Comparison of ENCODE assay signal across 8 cellular contexts in the genomic region with DNA sequence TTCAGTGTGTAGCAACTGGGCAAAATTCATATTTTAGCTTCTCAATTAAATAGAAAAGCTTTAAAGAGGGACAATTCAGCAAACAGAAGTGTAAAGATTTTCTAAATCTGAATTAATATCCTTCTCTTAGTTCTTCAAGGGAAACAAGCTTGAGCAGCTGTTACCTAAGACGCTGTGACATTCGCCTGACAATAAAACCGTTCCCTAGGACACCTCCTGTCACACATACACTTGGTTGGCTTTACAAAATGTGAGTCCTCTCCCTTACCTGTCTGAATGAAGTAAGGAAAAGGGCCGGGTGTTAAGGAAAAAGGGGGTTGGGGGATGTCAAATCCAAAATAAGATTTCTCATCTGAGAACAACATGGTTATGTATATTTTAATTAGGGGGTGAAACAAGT. TPM values are rescaled to one million over a fixed set of nuclear protein-coding genes. Genes with fewer than 3 reads are reported as not detected.
A peak's percentile ranks its signal among the peaks of the same experiment; 100 is the strongest.
DNase-seq lines count a peak whose midpoint lies in the region; ATAC-seq and TF ChIP-seq lines count a peak whose summit lies in the region.

No MANE protein-coding gene starts in this region.

- H3K4me1 ChIP-seq in tibial artery, result peaks cover 0 to 45% (median 24%) of the 10 kb centered on the region in 4 donors
- peaks cover 16% of the 10 kb centered on the region for H3K4me1 ChIP-seq in effector memory CD4-positive, alpha-beta T cell (ENCODE audit: control insufficient read depth, insufficient read depth, low read length, poor library complexity, severe bottlenecking)

- H3K9me3 Mint-ChIP-seq in activated naive CD4-positive, alpha-beta T cell treated with anti-CD3 and anti-CD28 coated beads, Interleukin-2, amount 10 ng/mL, durations not matched to agents 7 days and 5 days, result no peaks in the 10 kb centered on the region
- H3K9me3 Mint-ChIP-seq in activated CD8-positive, alpha-beta T cell treated with anti-CD3 and anti-CD28 coated beads for 36 hours, result no peaks in the 10 kb centered on the region
- H3K9me3 Mint-ChIP-seq in memory B cell, result no peaks in the 10 kb centered on the region

- H3K36me3 Mint-ChIP-seq in activated naive CD4-positive, alpha-beta T cell treated with anti-CD3 and anti-CD28 coated beads, Interleukin-2, amount 10 ng/mL, durations not matched to agents 7 days and 5 days, result no peaks in the 10 kb centered on the region
- H3K36me3 Mint-ChIP-seq in activated CD8-positive, alpha-beta T cell treated with anti-CD3 and anti-CD28 coated beads for 36 hours (ENCODE audit: low read depth), result peaks cover 4% of the 10 kb centered on the region
- no peaks in the 10 kb centered on the region for H3K36me3 Mint-ChIP-seq in memory B cell

- intact Hi-C loops in activated CD8-positive, alpha-beta T cell treated with anti-CD3 and anti-CD28 coated beads for 36 hours (cut with micrococcal nuclease), result loop anchor here (5.0 to 10.0 kb wide), 3 partner anchors 46 to 517 kb away; no protein-coding TSS in a partner anchor
- intact Hi-C loops in tibial artery (cut with DNase I; ENCODE audit: low total_unique reads), result loop anchor here (5.0 kb wide), 1 partner anchor 101 kb away; no protein-coding TSS in a partner anchor

- no peaks in the 10 kb centered on the region for H3K9me3 ChIP-seq in tibial artery
- H3K9me3 ChIP-seq in effector memory CD4-positive, alpha-beta T cell (ENCODE audit: control insufficient read depth, low read length), result no peaks in the 10 kb centered on the region

- no peaks in the 10 kb centered on the region for H3K36me3 ChIP-seq in tibial artery
- H3K36me3 ChIP-seq in effector memory CD4-positive, alpha-beta T cell (ENCODE audit: control insufficient read depth, insufficient read depth, low read length), result no peaks in the 10 kb centered on the region

- H3K4me1 Mint-ChIP-seq in activated naive CD4-positive, alpha-beta T cell treated with anti-CD3 and anti-CD28 coated beads, Interleukin-2, amount 10 ng/mL, durations not matched to agents 7 days and 5 days, result peaks cover 59% of the 10 kb centered on the region
- H3K4me1 Mint-ChIP-seq in activated CD8-positive, alpha-beta T cell treated with anti-CD3 and anti-CD28 coated beads for 36 hours (ENCODE audit: low read depth), result peaks cover 76% of the 10 kb centered on the region
- H3K4me1 Mint-ChIP-seq in memory B cell, result peaks cover 53% of the 10 kb centered on the region

- H3K27me3 Mint-ChIP-seq in activated naive CD4-positive, alpha-beta T cell treated with anti-CD3 and anti-CD28 coated beads, Interleukin-2, amount 10 ng/mL, durations not matched to agents 7 days and 5 days, result peaks cover 9% of the 10 kb centered on the region
- H3K27me3 Mint-ChIP-seq in activated CD8-positive, alpha-beta T cell treated with anti-CD3 and anti-CD28 coated beads for 36 hours, result no peaks in the 10 kb centered on the region
- no peaks in the 10 kb centered on the region for H3K27me3 Mint-ChIP-seq in memory B cell

- no peak for ATAC-seq in activated CD8-positive, alpha-beta T cell treated with anti-CD3 and anti-CD28 coated beads for 36 hours
- ATAC-seq in memory B cell (ENCODE audit: low read depth) (no peak), GM18505 (IDR thresholded peaks at IDR 0.05; ENCODE audit: unreplicated experiment) (no peak)

- POLR2A ChIA-PET in activated CD8-positive, alpha-beta T cell treated with anti-CD3 and anti-CD28 coated beads for 36 hours (lab: Charles Lee), result interaction anchor here (1.0 to 6.0 kb wide), 11 partner anchors 8 to 178 kb away, joined by 3 to 56 read pairs (median 20); no protein-coding TSS in a partner anchor

- TF ChIP-seq CTCF in activated CD8-positive, alpha-beta T cell treated with anti-CD3 and anti-CD28 coated beads for 36 hours (IDR thresholded peaks at IDR 0.05), result no peak
- no peak for TF ChIP-seq CTCF in tibial artery (IDR thresholded peaks at IDR 0.05)

- no peak overlapping the region for H3K4me3 ChIP-seq in tibial artery
- H3K4me3 ChIP-seq in effector memory CD4-positive, alpha-beta T cell (ENCODE audit: insufficient read depth, low read depth, low read length, poor library complexity, severe bottlenecking), result no peak overlapping the region

- H3K27ac ChIP-seq in tibial artery, result peak overlapping the region; percentile 96 to 100
- no peak overlapping the region for H3K27ac ChIP-seq in effector memory CD4-positive, alpha-beta T cell (ENCODE audit: insufficient read depth, low read length, poor library complexity, severe bottlenecking)

- peak overlapping the region; percentile 82 for H3K4me3 Mint-ChIP-seq in activated naive CD4-positive, alpha-beta T cell treated with anti-CD3 and anti-CD28 coated beads, Interleukin-2, amount 10 ng/mL, durations not matched to agents 7 days and 5 days
- H3K4me3 Mint-ChIP-seq in activated CD8-positive, alpha-beta T cell treated with anti-CD3 and anti-CD28 coated beads for 36 hours, result peak overlapping the region; percentile 91
- H3K4me3 Mint-ChIP-seq in memory B cell, result peak overlapping the region; percentile 59

- no peaks in the 10 kb centered on the region for H3K27me3 ChIP-seq in tibial artery
- H3K27me3 ChIP-seq in effector memory CD4-positive, alpha-beta T cell (replicated peaks; ENCODE audit: control insufficient read depth, insufficient read depth, low read length, poor library complexity, severe bottlenecking), result no peaks in the 10 kb centered on the region

- no peak for DNase-seq in activated naive CD4-positive, alpha-beta T cell treated with anti-CD3 and anti-CD28 coated beads, Interleukin-2, amount 10 ng/mL, durations not matched to agents 7 days and 5 days
- no peak for DNase-seq in activated naive CD4-positive, alpha-beta T cell treated with anti-CD3 and anti-CD28 coated beads, Interleukin-2, amount 50 U/mL, for 16 hours
- DNase-seq in activated CD8-positive, alpha-beta T cell treated with anti-CD3 and anti-CD28 coated beads for 36 hours, result no peak
- DNase-seq in memory B cell (ENCODE audit: low spot score in 2 of 2) (no peak), tibial artery (no peak), iPS-NIHi7 (ENCODE audit: extremely low spot score) (no peak)
- no peak for DNase-seq in effector memory CD4-positive, alpha-beta T cell

- CTCF ChIA-PET in activated naive CD4-positive, alpha-beta T cell treated with anti-CD3 and anti-CD28 coated beads, Interleukin-2, amount 10 ng/mL, durations not matched to agents 7 days and 5 days (lab: Charles Lee), result interaction anchor here (0.7 to 6.6 kb wide), 9 partner anchors 18 to 217 kb away, joined by 3 to 53 read pairs (median 4); no protein-coding TSS in a partner anchor
- CTCF ChIA-PET in activated CD8-positive, alpha-beta T cell treated with anti-CD3 and anti-CD28 coated beads for 36 hours (lab: Charles Lee), result interaction anchor here (0.9 to 7.0 kb wide), 15 partner anchors 7 to 222 kb away, joined by 3 to 83 read pairs (median 5); no protein-coding TSS in a partner anchor

- no peak for TF ChIP-seq POLR2A in GM18505 (IDR thresholded peaks at IDR 0.05; ENCODE audit: borderline replicate concordance, extremely low read depth, insufficient read depth, insufficient read length)

- H3K27ac Mint-ChIP-seq in activated naive CD4-positive, alpha-beta T cell treated with anti-CD3 and anti-CD28 coated beads, Interleukin-2, amount 10 ng/mL, durations not matched to agents 7 days and 5 days, result no peak overlapping the region
- H3K27ac Mint-ChIP-seq in activated CD8-positive, alpha-beta T cell treated with anti-CD3 and anti-CD28 coated beads for 36 hours, result peak overlapping the region; percentile 25
- peak overlapping the region; percentile 99 for H3K27ac Mint-ChIP-seq in memory B cell

RNA-seq across cellular contexts. Expression of a gene that starts 2.1 kb away (rescaled TPM):
- total RNA-seq in activated CD8-positive, alpha-beta T cell treated with anti-CD3 and anti-CD28 coated beads for 36 hours, result 10 to 100 TPM; 31.2 to 33.9 TPM
